In genomic region chr6:12535915-12536314, GRCh38 we compare ENCODE assay signal across 8 cellular contexts.
"Had no signal": no experiment of that assay in that cellular context is flagged by ENCODE, and none has a peak within 500 bp of the region (broad histone marks: within the 10 kb centered on the region; RNA-seq: fewer than 3 reads in every experiment).

No MANE protein-coding gene starts in this region.

- FAIRE-seq: HepG2, K562 had no signal

- H3K36me3 ChIP-seq: HAP-1 had no signal

- ATAC-seq: HCT116, HepG2, K562 had no signal

- H3K9me3 ChIP-seq: HAP-1 had no signal

- H3K27ac ChIP-seq: HL-60 had no signal

- H3K4me3 ChIP-seq: HAP-1, K562 had no signal

- DNase-seq: GOT3, H7, KG1 had no signal

- H3K4me1 ChIP-seq: HAP-1 had no signal
